Comparison of ENCODE assay signal across 30 cellular contexts in the genomic region with DNA sequence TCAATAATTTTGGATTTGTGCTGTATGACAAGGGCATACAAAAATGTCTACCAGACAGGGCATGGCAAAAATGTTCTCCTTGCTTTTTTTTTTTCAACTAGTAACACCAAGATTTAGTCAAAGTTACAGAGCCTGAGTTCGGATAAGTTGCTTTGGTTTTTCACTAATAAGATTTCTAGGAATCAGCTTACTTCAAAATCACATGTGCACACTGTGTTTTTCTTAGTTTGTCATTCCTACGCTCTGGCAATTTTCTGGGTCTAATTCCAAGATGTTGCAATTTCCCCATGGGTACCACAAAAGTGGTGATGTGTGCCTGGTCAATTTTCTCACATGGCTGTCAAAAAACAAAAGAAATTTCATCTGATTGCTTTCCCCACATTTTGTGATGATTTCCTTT. TPM values are rescaled to one million over a fixed set of nuclear protein-coding genes. Genes with fewer than 3 reads are reported as not detected.
DNase-seq lines count a peak whose midpoint lies in the region; TF ChIP-seq lines count a peak whose summit lies in the region.
"Had no signal": no experiment of that assay in that cellular context is flagged by ENCODE, and none has a peak within 500 bp of the region (broad histone marks: within the 10 kb centered on the region; RNA-seq: fewer than 3 reads in every experiment).

No MANE protein-coding gene starts in this region.

- no peaks in the 10 kb centered on the region for H3K36me3 ChIP-seq in subcutaneous abdominal adipose tissue (ENCODE audit: control insufficient read depth in 5 of 5, insufficient read depth in 5 of 5, low read length in 5 of 5)
- no peaks in the 10 kb centered on the region for H3K36me3 ChIP-seq in trophoblast cell (ENCODE audit: control insufficient read depth in 1 of 2, insufficient read depth in 2 of 2, low read length in 2 of 2)
- H3K36me3 ChIP-seq: Peyer's patch, right lobe of liver, SJCRH30 had no signal

- H3K9me3 ChIP-seq in subcutaneous abdominal adipose tissue (ENCODE audit: control insufficient read depth in 5 of 5, low read length in 5 of 5), result no peaks in the 10 kb centered on the region
- no peaks in the 10 kb centered on the region for H3K9me3 ChIP-seq in trophoblast cell (ENCODE audit: insufficient read depth, low read depth, low read length)
- H3K9me3 ChIP-seq: Peyer's patch, right lobe of liver, SJCRH30, testis had no signal

- H3K9ac ChIP-seq in subcutaneous abdominal adipose tissue (ENCODE audit: low read length in 5 of 5) (peak overlapping the region in 2 of 5 donors; percentile 21 to 62), trophoblast cell (ENCODE audit: low read length) (no peak overlapping the region)

- H4K91ac ChIP-seq in trophoblast cell (ENCODE audit: low read depth, low read length), result no peak overlapping the region

- no peaks in the 10 kb centered on the region for H3K79me1 ChIP-seq in trophoblast cell (ENCODE audit: low read length)

- no peak overlapping the region for H2BK120ac ChIP-seq in trophoblast cell (ENCODE audit: insufficient read depth, low read length, poor library complexity)

- H2BK12ac ChIP-seq in trophoblast cell (ENCODE audit: low read length), result no peak overlapping the region

- peak; percentile 61 for DNase-seq in AG10803 (ENCODE audit: low read depth)
- peak; percentile 46 to 50 for DNase-seq in cardiac fibroblast (ENCODE audit: low read depth in 2 of 2)
- peak; percentile 61 to 79 for DNase-seq in foreskin fibroblast
- DNase-seq in stimulated activated CD4-positive, alpha-beta T cell treated with anti-CD3 and anti-CD28 coated beads, Interleukin-2, amount 100 ng/mL, for 48 hours, result no peak
- no peak for DNase-seq in stimulated activated naive CD4-positive, alpha-beta T cell (lab: John Stamatoyannopoulos, UW)
- DNase-seq in middle frontal gyrus (ENCODE audit: extremely low spot score, low spot score), result no peak
- no peak for DNase-seq in trophoblast cell
- DNase-seq: ACHN; activated CD4-positive, alpha-beta T cell treated with anti-CD3 and anti-CD28 coated beads, Interleukin-2, amount 10 ng/mL, durations not matched to agents 24 days and 14 days; activated CD8-positive, alpha-beta memory T cell treated with anti-CD3 and anti-CD28 coated beads, Interleukin-2, amount 10 ng/mL, durations not matched to agents 7 days and 5 days; activated T-cell treated with anti-CD3 and anti-CD28 coated beads, Interleukin-2, amount 50 U/mL, for 48 hours; C1 segment of cervical spinal cord; DMS79; endodermal cell; GDM1; islet precursor cell; KBM-7; MM.1S; NCI-H1417; NCI-H2081; NCI-H2227 treated with DMSO at 0.1 percent for 48 hours; NCI-H69; nephron progenitor cell; Peyer's patch; right lobe of liver; SJCRH30; stimulated activated naive B cell treated with anti-CD40 and anti-IgM and Interleukin-4, amounts not matched to agents 10 μg/mL and 1 μg/mL and 100 μg/mL, for 72 hours; T1000; testis had no signal

- H4K12ac ChIP-seq in trophoblast cell (ENCODE audit: low read depth, low read length), result no peak overlapping the region

- H3K23ac ChIP-seq in trophoblast cell (ENCODE audit: low read length), result no peak overlapping the region

- no peak overlapping the region for H2AFZ ChIP-seq in trophoblast cell (ENCODE audit: insufficient read depth, low read length, poor library complexity)

- WGBS in trophoblast cell (ENCODE audit: extremely low coverage, insufficient coverage, insufficient read length), result no CpG with 5 or more reads among the region's 2 CpGs

- H3K4me2 ChIP-seq in trophoblast cell (ENCODE audit: low read length), result no peak overlapping the region

- H3K4ac ChIP-seq in trophoblast cell (ENCODE audit: low read depth, low read length), result no peak overlapping the region

- H3K27ac ChIP-seq in subcutaneous abdominal adipose tissue (ENCODE audit: low read depth, low read length) (peak overlapping the region; percentile 52), trophoblast cell (ENCODE audit: low read depth, low read length) (no peak overlapping the region)
- H3K27ac ChIP-seq: Peyer's patch, right lobe of liver, SJCRH30, testis had no signal

- H2BK5ac ChIP-seq in trophoblast cell (ENCODE audit: low read depth, low read length, poor library complexity), result no peak overlapping the region

- no peak overlapping the region for H3K14ac ChIP-seq in trophoblast cell (ENCODE audit: low read length)

- no peak overlapping the region for H3K18ac ChIP-seq in trophoblast cell (ENCODE audit: low read length)

- H3K27me3 ChIP-seq in subcutaneous abdominal adipose tissue (ENCODE audit: control insufficient read depth in 5 of 5, insufficient read depth in 4 of 5, low read length in 5 of 5) (no peaks in the 10 kb centered on the region), trophoblast cell (ENCODE audit: insufficient read depth, low read length) (no peaks in the 10 kb centered on the region)
- H3K27me3 ChIP-seq: Peyer's patch, right lobe of liver, SJCRH30, testis had no signal

- peaks cover 5 to 38% (median 28%) of the 10 kb centered on the region in 5 donors for H3K4me1 ChIP-seq in subcutaneous abdominal adipose tissue (ENCODE audit: control insufficient read depth in 5 of 5, insufficient read depth in 5 of 5, low read length in 5 of 5)
- H3K4me1 ChIP-seq in trophoblast cell (ENCODE audit: control insufficient read depth in 1 of 2, insufficient read depth in 2 of 2, low read length in 2 of 2), result no peaks in the 10 kb centered on the region
- H3K4me1 ChIP-seq: Peyer's patch, right lobe of liver, SJCRH30 had no signal

- TF ChIP-seq CTCF in AG10803 (conservative IDR thresholded peaks at IDR 0.05; ENCODE audit: low read length) (no peak), cardiac fibroblast (IDR thresholded peaks at IDR 0.05; ENCODE audit: low read depth, low read length) (no peak), foreskin fibroblast (IDR thresholded peaks at IDR 0.05; ENCODE audit: low read depth, low read length) (no peak)

- H4K8ac ChIP-seq in trophoblast cell (ENCODE audit: low read depth, low read length), result no peak overlapping the region

- no peaks in the 10 kb centered on the region for H3K79me2 ChIP-seq in trophoblast cell (ENCODE audit: control insufficient read depth, insufficient read depth, low read length, poor library complexity)

- H3K4me3 ChIP-seq in AG10803 (ENCODE audit: low read length) (no peak overlapping the region), cardiac fibroblast (replicated peaks in 1 of 2; ENCODE audit: low read depth in 2 of 2, low read length in 2 of 2) (no peak overlapping the region), foreskin fibroblast (ENCODE audit: low read depth in 1 of 2, low read length in 2 of 2) (no peak overlapping the region), subcutaneous abdominal adipose tissue (ENCODE audit: low read depth in 1 of 5, low read length in 5 of 5) (no peak overlapping the region), trophoblast cell (ENCODE audit: low read depth, low read length) (no peak overlapping the region)
- H3K4me3 ChIP-seq: Peyer's patch, right lobe of liver, SJCRH30, testis had no signal

- H2AK5ac ChIP-seq in trophoblast cell (ENCODE audit: low read length), result no peak overlapping the region

RNA-seq across cellular contexts. Expression of gene C1QTNF7, which starts 6.3 kb away (rescaled TPM):
- 0.15 and 0.17 TPM in 2 replicates for polyA plus RNA-seq in trophoblast cell (2013)

RNA-seq across cellular contexts. Expression of gene CC2D2A, which starts 35.6 kb away (rescaled TPM):
- polyA plus RNA-seq in trophoblast cell (2013), result 5.1 and 5.5 TPM in 2 replicates

Comparison
In these comparisons a context has a peak if more than half of its experiments do, and no peak if none do; other contexts are left out.
1. DNase-seq: peak in AG10803 (single experiment), cardiac fibroblast (2 of 2) and foreskin fibroblast (2 of 2); none in stimulated activated CD4-positive, alpha-beta T cell treated with anti-CD3 and anti-CD28 coated beads, Interleukin-2, amount 100 ng/mL, for 48 hours (0 of 2), stimulated activated naive CD4-positive, alpha-beta T cell (0 of 6), middle frontal gyrus (single experiment) and trophoblast cell (0 of 2).